ENCODE assay signal across 6 cellular contexts in genomic region chr5:114330916-114331531, GRCh38.
"Had no signal": no experiment of that assay in that cellular context is flagged by ENCODE, and none has a peak within 500 bp of the region (broad histone marks: within the 10 kb centered on the region; RNA-seq: fewer than 3 reads in every experiment).

No MANE protein-coding gene starts in this region.

- H3K4me3 ChIP-seq: K562 had no signal

- H3K27ac ChIP-seq: HL-60 had no signal

- DNase-seq: IMR-90, KBM-7, KG1 had no signal

- ATAC-seq: HepG2, K562 had no signal
